Comparison of ENCODE assay signal across 12 cellular contexts in the genomic region with DNA sequence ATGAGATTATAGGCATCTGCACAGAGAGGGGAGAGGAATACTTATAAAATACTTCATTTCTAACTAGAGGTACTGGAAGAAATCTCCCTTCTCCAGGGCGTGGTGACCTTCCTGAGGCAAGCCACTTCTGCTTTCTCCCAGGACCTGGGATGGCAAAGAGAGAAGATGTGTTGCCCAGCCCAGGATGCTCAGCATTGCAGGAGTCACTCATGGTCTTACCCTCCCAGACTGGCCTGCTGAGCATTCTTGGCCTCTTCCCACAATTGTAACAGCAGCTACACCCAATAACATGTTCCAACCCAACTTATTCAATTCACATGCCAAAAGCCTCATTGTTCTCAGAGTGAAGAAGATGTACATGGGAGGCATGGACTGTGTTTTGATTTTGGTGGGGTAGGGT. TPM values are rescaled to one million over a fixed set of nuclear protein-coding genes. Genes with fewer than 3 reads are reported as not detected.
DNase-seq lines count a peak whose midpoint lies in the region; ATAC-seq and TF ChIP-seq lines count a peak whose summit lies in the region.
"Had no signal": no experiment of that assay in that cellular context is flagged by ENCODE, and none has a peak within 500 bp of the region (broad histone marks: within the 10 kb centered on the region; RNA-seq: fewer than 3 reads in every experiment).

No MANE protein-coding gene starts in this region.

- no peak overlapping the region for H3K4me3 ChIP-seq in BLaER1
- H3K4me3 ChIP-seq in skeletal muscle tissue (ENCODE audit: low read length in 3 of 3), result peak overlapping the region in 1 of 3 donors; percentile 2

- intact Hi-C loops in left ventricle myocardium superior (cut with micrococcal nuclease), result no loop called here

- ATAC-seq in left ventricle myocardium superior, result peak; percentile 63

- H3K9me3 Mint-ChIP-seq in brain, result peaks cover 0 to 12% (median 2%) of the 10 kb centered on the region in 5 experiments
- H3K9me3 Mint-ChIP-seq: activated T-helper 1 cell treated with anti-CD3 and anti-CD28 coated beads, Interleukin-12 subunit alpha, Interleukin-12 subunit beta, Interleukin-2, Interleukin-4 antibody, amounts not matched to agents 30 ng/mL and 10 ng/mL and 1 ng/mL, durations not matched to agents 14 hours and 24 hours and 36 hours had no signal

- TF ChIP-seq CTCF in brain (conservative IDR thresholded peaks at IDR 0.05), result no peak

- H3K4me2 ChIP-seq in BLaER1, result peak overlapping the region; percentile 7

- H3K27ac Mint-ChIP-seq in brain, result peak overlapping the region in 4 of 5 experiments; percentile 85 to 92 (median 88)
- H3K27ac Mint-ChIP-seq: activated T-helper 1 cell treated with anti-CD3 and anti-CD28 coated beads, Interleukin-12 subunit alpha, Interleukin-12 subunit beta, Interleukin-2, Interleukin-4 antibody, amounts not matched to agents 30 ng/mL and 10 ng/mL and 1 ng/mL, durations not matched to agents 14 hours and 24 hours and 36 hours had no signal

- H3K36me3 Mint-ChIP-seq in brain, result no peaks in the 10 kb centered on the region

- no peaks in the 10 kb centered on the region for H3K36me3 ChIP-seq in BLaER1
- H3K36me3 ChIP-seq in skeletal muscle tissue (ENCODE audit: control insufficient read depth in 3 of 3, insufficient read depth in 3 of 3, low read length in 3 of 3), result no peaks in the 10 kb centered on the region

- H3K27me3 ChIP-seq in BLaER1 (no peaks in the 10 kb centered on the region), skeletal muscle tissue (ENCODE audit: control insufficient read depth in 3 of 3, insufficient read depth in 3 of 3, low read length in 3 of 3) (no peaks in the 10 kb centered on the region)

- H3K9ac ChIP-seq in BLaER1 (no peak overlapping the region), skeletal muscle tissue (ENCODE audit: low read depth in 1 of 3, low read length in 3 of 3) (no peak overlapping the region)

- H3K4me1 Mint-ChIP-seq in brain, result peaks cover 13% of the 10 kb centered on the region

- no peak for DNase-seq in left ventricle myocardium superior
- DNase-seq in GF-D8 (lab: John Stamatoyannopoulos, UW), result no peak
- DNase-seq in amygdala (lab: John Stamatoyannopoulos, UW), result no peak
- DNase-seq in cerebellum (ENCODE audit: low spot score), result no peak
- DNase-seq in NCI-H1417 (lab: John Stamatoyannopoulos, UW), result no peak
- DNase-seq: activated CD4-positive, alpha-beta T cell treated with anti-CD3 and anti-CD28 coated beads for 36 hours; cortex of kidney; retina had no signal

- peak overlapping the region in 1 of 5 experiments; percentile 31 for H3K4me3 Mint-ChIP-seq in brain
- H3K4me3 Mint-ChIP-seq: activated CD4-positive, alpha-beta T cell treated with anti-CD3 and anti-CD28 coated beads for 36 hours; activated T-helper 1 cell treated with anti-CD3 and anti-CD28 coated beads, Interleukin-12 subunit alpha, Interleukin-12 subunit beta, Interleukin-2, Interleukin-4 antibody, amounts not matched to agents 30 ng/mL and 10 ng/mL and 1 ng/mL, durations not matched to agents 14 hours and 24 hours and 36 hours had no signal

- H3K4me1 ChIP-seq in BLaER1 (peaks cover 11% of the 10 kb centered on the region), skeletal muscle tissue (ENCODE audit: control insufficient read depth in 3 of 3, insufficient read depth in 3 of 3, low read length in 3 of 3) (peaks cover 12 to 14% (median 12%) of the 10 kb centered on the region in 3 donors)

- H3K9me3 ChIP-seq in BLaER1 (no peaks in the 10 kb centered on the region), skeletal muscle tissue (ENCODE audit: control insufficient read depth in 3 of 3, low read length in 3 of 3) (no peaks in the 10 kb centered on the region)

- no peaks in the 10 kb centered on the region for H4K20me1 ChIP-seq in BLaER1

- H3K27me3 Mint-ChIP-seq in brain, result peaks cover 5% of the 10 kb centered on the region
- H3K27me3 Mint-ChIP-seq: activated CD4-positive, alpha-beta T cell treated with anti-CD3 and anti-CD28 coated beads for 36 hours had no signal

- no peak overlapping the region for H3K27ac ChIP-seq in BLaER1
- H3K27ac ChIP-seq in skeletal muscle tissue (ENCODE audit: low read depth, low read length), result peak overlapping the region; percentile 68

RNA-seq across cellular contexts. Expression of a gene that starts 37.9 kb away (rescaled TPM):
- polyA plus RNA-seq in brain (ENCODE audit: insufficient read depth, low read depth, low replicate concordance), result 0.36 TPM
- total RNA-seq in left ventricle myocardium superior, result 0.12 TPM
- total RNA-seq in skeletal muscle tissue, result 0.52 TPM
- 0.45 TPM for total RNA-seq in cerebellum
